Comparison of ENCODE assay signal across 8 cellular contexts in the genomic region with DNA sequence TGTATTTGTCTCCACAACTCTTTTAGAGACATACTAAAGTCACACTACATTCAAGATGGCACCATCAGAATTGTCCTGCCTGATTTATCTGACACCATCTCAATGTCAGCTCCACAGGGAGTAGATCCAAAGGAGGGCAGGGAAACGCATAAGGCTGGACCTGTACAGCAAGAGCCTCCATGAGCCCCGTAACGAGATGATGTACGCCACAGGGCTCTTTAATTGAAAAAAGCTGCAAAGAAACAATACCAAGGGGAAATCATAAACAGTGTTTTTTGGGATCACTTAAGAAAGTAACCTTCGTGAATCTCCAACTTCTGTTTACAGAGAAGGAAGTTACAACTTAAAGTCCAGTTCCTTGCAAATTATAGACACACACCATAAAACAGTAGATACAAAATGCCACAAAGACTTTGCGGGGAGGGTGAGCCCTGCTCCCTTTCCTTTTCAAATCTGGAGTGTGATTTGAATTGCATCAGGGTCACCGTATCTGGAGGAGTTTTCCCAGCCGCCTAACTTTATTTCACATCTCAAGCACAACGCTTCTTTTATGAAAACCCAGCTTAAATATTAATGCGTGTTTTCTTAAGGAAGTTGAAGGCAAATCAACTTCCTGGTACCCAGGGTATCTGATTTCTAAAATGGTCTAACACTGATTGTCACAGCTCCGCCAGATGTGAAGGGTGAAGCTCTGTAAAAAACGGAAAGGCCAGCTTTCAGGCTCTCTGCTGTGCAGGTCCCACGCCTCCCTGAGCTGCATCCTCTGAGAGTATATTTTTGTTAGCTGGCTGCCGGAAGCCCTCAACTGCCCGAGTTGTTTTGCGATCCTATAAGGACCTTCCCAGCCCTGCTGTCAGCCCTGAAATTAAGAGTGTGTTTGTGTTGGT.
A peak's percentile ranks its signal among the peaks of the same experiment; 100 is the strongest.
DNase-seq lines count a peak whose midpoint lies in the region; ATAC-seq and TF ChIP-seq lines count a peak whose summit lies in the region.

No MANE protein-coding gene starts in this region.

- peaks cover 16% of the 10 kb centered on the region for H3K4me1 Mint-ChIP-seq in endodermal cell
- H3K4me1 Mint-ChIP-seq in CD4-positive, alpha-beta memory T cell, result peaks cover 0 to 16% (median 4%) of the 10 kb centered on the region in 4 donors
- H3K4me1 Mint-ChIP-seq in T-helper 2 cell treated with Interferon-gamma antibody and Interleukin-4, amounts not matched to agents 5 μg/mL and 100 μg/mL, for 36 hours (ENCODE audit: low read depth), result no peaks in the 10 kb centered on the region

- POLR2A ChIA-PET in AG04449 (lab: Yijun Ruan, JAX), result interaction anchor here (0.9 kb wide), 1 partner anchor 8 kb away, joined by 3 read pairs; no protein-coding TSS in a partner anchor
- POLR2A ChIA-PET in CD4-positive, alpha-beta memory T cell (lab: Charles Lee; ENCODE audit: partially characterized antibody), result no interaction called here

- H3K27me3 Mint-ChIP-seq in endodermal cell (ENCODE audit: insufficient read depth), result peaks cover 2% of the 10 kb centered on the region
- H3K27me3 Mint-ChIP-seq in CD4-positive, alpha-beta memory T cell, result peaks cover 15 to 19% of the 10 kb centered on the region in 2 donors
- H3K27me3 Mint-ChIP-seq in T-helper 2 cell treated with Interferon-gamma antibody and Interleukin-4, amounts not matched to agents 5 μg/mL and 100 μg/mL, for 36 hours (ENCODE audit: low read depth), result peaks cover 11% of the 10 kb centered on the region

- no peak for TF ChIP-seq CTCF in AG04449 (IDR thresholded peaks at IDR 0.05; ENCODE audit: insufficient read depth, low read length, missing control alignments)
- no peak for TF ChIP-seq CTCF in endodermal cell (conservative IDR thresholded peaks at IDR 0.05)

- H3K9me3 Mint-ChIP-seq in endodermal cell, result no peaks in the 10 kb centered on the region
- H3K9me3 Mint-ChIP-seq in CD4-positive, alpha-beta memory T cell, result peaks cover 0 to 3% (median 0%) of the 10 kb centered on the region in 8 donors
- no peaks in the 10 kb centered on the region for H3K9me3 Mint-ChIP-seq in T-helper 2 cell treated with Interferon-gamma antibody and Interleukin-4, amounts not matched to agents 5 μg/mL and 100 μg/mL, for 36 hours

- no peak for DNase-seq in AG04449 (ENCODE audit: low read depth, low spot score)
- DNase-seq in endodermal cell, result peak; percentile 50
- no peak for DNase-seq in CD4-positive, alpha-beta memory T cell
- no peak for DNase-seq in T-helper 2 cell treated with Interferon-gamma antibody and Interleukin-4, amounts not matched to agents 5 μg/mL and 100 μg/mL, for 36 hours (ENCODE audit: low spot score)
- DNase-seq in HT-29 (ENCODE audit: low spot score), result no peak

- H3K36me3 Mint-ChIP-seq in endodermal cell (ENCODE audit: low read depth), result no peaks in the 10 kb centered on the region
- no peaks in the 10 kb centered on the region for H3K36me3 Mint-ChIP-seq in CD4-positive, alpha-beta memory T cell
- H3K36me3 Mint-ChIP-seq in T-helper 2 cell treated with Interferon-gamma antibody and Interleukin-4, amounts not matched to agents 5 μg/mL and 100 μg/mL, for 36 hours (ENCODE audit: low read depth), result no peaks in the 10 kb centered on the region

- H3K27ac Mint-ChIP-seq in endodermal cell, result peak overlapping the region; percentile 10
- peak overlapping the region in 1 of 7 donors; percentile 42 for H3K27ac Mint-ChIP-seq in CD4-positive, alpha-beta memory T cell
- H3K27ac Mint-ChIP-seq in T-helper 2 cell treated with Interferon-gamma antibody and Interleukin-4, amounts not matched to agents 5 μg/mL and 100 μg/mL, for 36 hours, result no peak overlapping the region

- no peak overlapping the region for H3K9ac ChIP-seq in endodermal cell (ENCODE audit: extremely low read depth, low read length, poor library complexity, severe bottlenecking)
- peak overlapping the region; percentile 18 for H3K9ac ChIP-seq in skeletal muscle satellite cell (ENCODE audit: low read depth, low read length)

- peak; percentile 61 for TF ChIP-seq POLR2A in GM19193 (IDR thresholded peaks at IDR 0.05; ENCODE audit: extremely low read depth, insufficient read depth, insufficient read length)

- H3K4me1 ChIP-seq in endodermal cell (ENCODE audit: control insufficient read depth, insufficient read depth, low read length) (no peaks in the 10 kb centered on the region), skeletal muscle satellite cell (ENCODE audit: control insufficient read depth, insufficient read depth, low read length) (peaks cover 14% of the 10 kb centered on the region)
- H3K4me1 ChIP-seq in CD4-positive, alpha-beta memory T cell (ENCODE audit: insufficient read depth, low read length), result no peaks in the 10 kb centered on the region

- CTCF ChIA-PET in AG04449 (lab: Yijun Ruan, JAX), result interaction anchor here (0.9 to 1.1 kb wide), 2 partner anchors 12 to 310 kb away, joined by 3 read pairs; no protein-coding TSS in a partner anchor
- CTCF ChIA-PET in CD4-positive, alpha-beta memory T cell (lab: Charles Lee; ENCODE audit: partially characterized antibody), result interaction anchor here (0.6 kb wide), 1 partner anchor 9 kb away, joined by 4 read pairs; no protein-coding TSS in a partner anchor

- intact Hi-C loops in CD4-positive, alpha-beta memory T cell (cut with micrococcal nuclease), result no loop called here

- peak overlapping the region; percentile 23 for H3K4me3 ChIP-seq in AG04449 (ENCODE audit: low read depth, low read length)
- no peak overlapping the region for H3K4me3 ChIP-seq in endodermal cell (ENCODE audit: low read length)
- peak overlapping the region; percentile 32 for H3K4me3 ChIP-seq in skeletal muscle satellite cell (ENCODE audit: low read length)
- no peak overlapping the region for H3K4me3 ChIP-seq in CD4-positive, alpha-beta memory T cell (ENCODE audit: low read length in 2 of 2)

- no peaks in the 10 kb centered on the region for H3K27me3 ChIP-seq in endodermal cell (ENCODE audit: control insufficient read depth, insufficient read depth, low read length, poor library complexity, severe bottlenecking)
- H3K27me3 ChIP-seq in skeletal muscle satellite cell (ENCODE audit: control insufficient read depth, insufficient read depth, low read length), result no peaks in the 10 kb centered on the region
- no peaks in the 10 kb centered on the region for H3K27me3 ChIP-seq in CD4-positive, alpha-beta memory T cell (ENCODE audit: insufficient read depth, low read length)

- no peak overlapping the region for H3K4me3 Mint-ChIP-seq in endodermal cell
- H3K4me3 Mint-ChIP-seq in CD4-positive, alpha-beta memory T cell, result peak overlapping the region in 3 of 8 donors; percentile 45 to 72 (median 46)
- no peak overlapping the region for H3K4me3 Mint-ChIP-seq in T-helper 2 cell treated with Interferon-gamma antibody and Interleukin-4, amounts not matched to agents 5 μg/mL and 100 μg/mL, for 36 hours

- H3K36me3 ChIP-seq in endodermal cell (ENCODE audit: control insufficient read depth, insufficient read depth, low read length) (no peaks in the 10 kb centered on the region), skeletal muscle satellite cell (ENCODE audit: insufficient read depth, low read length) (no peaks in the 10 kb centered on the region)
- no peaks in the 10 kb centered on the region for H3K36me3 ChIP-seq in CD4-positive, alpha-beta memory T cell (ENCODE audit: insufficient read depth, low read length)

- peak overlapping the region; percentile 70 for H3K4me2 ChIP-seq in skeletal muscle satellite cell (ENCODE audit: low read length)

- peak; percentile 94 for ATAC-seq in HG03135 (IDR thresholded peaks at IDR 0.05; ENCODE audit: unreplicated experiment)

- H3K9me3 ChIP-seq in endodermal cell (ENCODE audit: control insufficient read depth, low read length) (no peaks in the 10 kb centered on the region), skeletal muscle satellite cell (replicated peaks; ENCODE audit: low read length) (no peaks in the 10 kb centered on the region)
- no peaks in the 10 kb centered on the region for H3K9me3 ChIP-seq in CD4-positive, alpha-beta memory T cell (ENCODE audit: control insufficient read depth in 1 of 2, low read length in 2 of 2)

- 76 to 80% methylated on average over 15 to 16 of the region's 16 CpGs for WGBS in endodermal cell (ENCODE audit: insufficient coverage in 1 of 2, insufficient read length in 1 of 2), 2 experiments

- H3K27ac ChIP-seq in endodermal cell (ENCODE audit: low read depth, low read length), result peak overlapping the region; percentile 36
- no peak overlapping the region for H3K27ac ChIP-seq in CD4-positive, alpha-beta memory T cell (ENCODE audit: low read depth, low read length)

Comparison
In these comparisons a context has a peak if more than half of its experiments do, and no peak if none do; other contexts are left out.
1. H3K4me3 ChIP-seq: peak in AG04449 (single experiment) and skeletal muscle satellite cell (single experiment); none in endodermal cell (single experiment) and CD4-positive, alpha-beta memory T cell (0 of 2).